ENCODE assay signal across 13 cellular contexts in the genomic region with DNA sequence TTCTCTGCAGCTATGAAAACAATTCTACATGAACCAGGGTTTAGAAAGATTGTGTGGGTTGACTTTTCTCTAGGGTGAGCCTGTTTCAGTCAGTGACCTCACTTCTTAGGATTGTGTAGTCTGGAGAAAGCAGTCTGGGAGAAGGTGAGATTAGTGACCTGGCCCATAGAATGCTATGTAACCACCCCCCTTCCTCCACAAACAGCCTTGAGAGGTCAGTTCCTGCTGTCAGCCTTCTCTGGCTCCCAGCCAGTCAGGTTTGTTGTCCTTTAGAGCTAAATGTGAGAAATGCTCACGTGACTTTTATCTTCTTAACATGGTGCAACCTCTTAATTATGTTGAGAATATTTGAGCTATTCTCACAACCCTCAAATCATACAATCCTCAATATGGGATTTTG.
A peak's percentile ranks its signal among the peaks of the same experiment; 100 is the strongest.
DNase-seq lines count a peak whose midpoint lies in the region; ATAC-seq and TF ChIP-seq lines count a peak whose summit lies in the region.
"Had no signal": no experiment of that assay in that cellular context is flagged by ENCODE, and none has a peak within 500 bp of the region (broad histone marks: within the 10 kb centered on the region; RNA-seq: fewer than 3 reads in every experiment).

No MANE protein-coding gene starts in this region.

- CTCF ChIA-PET in PC-3 (lab: Charles Lee): no interaction called here

- H2AFZ ChIP-seq in PC-3 (ENCODE audit: low read length): no peak overlapping the region

- TF ChIP-seq CTCF in PC-3 (conservative IDR thresholded peaks at IDR 0.05; ENCODE audit: low read depth, low read length): no peak
- TF ChIP-seq CTCF in vagina (IDR thresholded peaks at IDR 0.05): no peak

- H3K9me3 ChIP-seq in NT2/D1 (ENCODE audit: insufficient read depth, low read length): no peaks in the 10 kb centered on the region
- H3K9me3 ChIP-seq in PC-3 (ENCODE audit: low read length): peaks cover 42% of the 10 kb centered on the region
- H3K9me3 ChIP-seq in vagina: no peaks in the 10 kb centered on the region
- H3K9me3 ChIP-seq: neutrophil, tibial artery had no signal

- ATAC-seq in PC-3: no peak
- ATAC-seq: activated T-helper 17 cell treated with anti-CD3 and anti-CD28 coated beads, Interleukin-2, amount 50 U/mL, for 72 hours had no signal

- H3K27ac ChIP-seq in PC-3 (ENCODE audit: low read length): no peak overlapping the region
- no peak overlapping the region for H3K27ac ChIP-seq in vagina
- H3K27ac ChIP-seq: neutrophil, tibial artery had no signal

- no peaks in the 10 kb centered on the region for H3K36me3 ChIP-seq in NT2/D1 (ENCODE audit: insufficient read depth, insufficient read length, low read length)
- no peaks in the 10 kb centered on the region for H3K36me3 ChIP-seq in PC-3 (ENCODE audit: low read depth, low read length)
- no peaks in the 10 kb centered on the region for H3K36me3 ChIP-seq in vagina
- H3K36me3 ChIP-seq: neutrophil, tibial artery had no signal

- DNase-seq in NCI-H2081 (lab: John Stamatoyannopoulos, UW) (peak; percentile 27 to 33), NCI-H2081 treated with DMSO at 0.1 percent for 48 hours (lab: John Stamatoyannopoulos, UW) (no peak), NT2/D1 (ENCODE audit: low read depth, low spot score) (peak; percentile 61), islet precursor cell (peak; percentile 92), skeletal muscle cell (ENCODE audit: low read depth) (peak; percentile 20), PC-3 (no peak), NCI-H526 treated with DMSO at 0.1 percent for 48 hours (lab: John Stamatoyannopoulos, UW) (no peak), vagina (ENCODE audit: extremely low spot score in 2 of 2) (no peak)
- DNase-seq: activated CD4-positive, alpha-beta T cell treated with anti-CD3 and anti-CD28 coated beads, Interleukin-2, amount 50 U/mL, for 4 hours; NCI-H187 treated with DMSO at 0.1 percent for 48 hours; tibial artery had no signal

- H3K9ac ChIP-seq in NT2/D1 (ENCODE audit: insufficient read length, low read depth) (no peak overlapping the region), PC-3 (ENCODE audit: low read length) (no peak overlapping the region)

- no peak overlapping the region for H3K4me2 ChIP-seq in PC-3 (ENCODE audit: low read length)

- no peak overlapping the region for H3K4me3 ChIP-seq in NT2/D1 (ENCODE audit: insufficient read length, low read depth)
- no peak overlapping the region for H3K4me3 ChIP-seq in skeletal muscle cell (ENCODE audit: low read depth, low read length)
- H3K4me3 ChIP-seq in PC-3 (ENCODE audit: low read length): no peak overlapping the region
- H3K4me3 ChIP-seq in vagina: no peak overlapping the region
- H3K4me3 ChIP-seq: tibial artery had no signal

- no TSS peak for BruUV-seq in PC-3 (replicated peaks; lab: Mats Ljungman, UMichigan)

- no peaks in the 10 kb centered on the region for H3K27me3 ChIP-seq in NT2/D1 (ENCODE audit: insufficient read depth, insufficient read length)
- H3K27me3 ChIP-seq in PC-3 (ENCODE audit: low read length): no peaks in the 10 kb centered on the region
- H3K27me3 ChIP-seq in vagina: no peaks in the 10 kb centered on the region
- H3K27me3 ChIP-seq: neutrophil, tibial artery had no signal

- no peaks in the 10 kb centered on the region for H3K9me2 ChIP-seq in PC-3 (replicated peaks; ENCODE audit: low read length)

- intact Hi-C loops in PC-3 (cut with micrococcal nuclease) (no loop called here), vagina (cut with DNase I) (no loop called here)

- TF ChIP-seq POLR2A in vagina (IDR thresholded peaks at IDR 0.05): no peak

- POLR2A ChIA-PET in PC-3 (lab: Charles Lee; ENCODE audit: unreplicated experiment): no interaction called here

- H3K79me2 ChIP-seq in PC-3 (ENCODE audit: low read length): no peaks in the 10 kb centered on the region

- no peaks in the 10 kb centered on the region for H3F3A ChIP-seq in PC-3 (ENCODE audit: low read length, unreplicated experiment)

- H3K4me1 ChIP-seq in NT2/D1 (ENCODE audit: insufficient read depth, insufficient read length) (no peaks in the 10 kb centered on the region), PC-3 (ENCODE audit: insufficient read depth, low read length) (no peaks in the 10 kb centered on the region), vagina (no peaks in the 10 kb centered on the region)

- H4K20me1 ChIP-seq in PC-3 (ENCODE audit: low read length): no peaks in the 10 kb centered on the region

Comparison
In these comparisons a context has a peak if more than half of its experiments do, and no peak if none do; other contexts are left out.
1. DNase-seq: peak in NCI-H2081 (2 of 2), NT2/D1 (single experiment), islet precursor cell (single experiment) and skeletal muscle cell (single experiment); none in NCI-H2081 treated with DMSO at 0.1 percent for 48 hours (single experiment), PC-3 (single experiment), NCI-H526 treated with DMSO at 0.1 percent for 48 hours (single experiment) and vagina (0 of 2).